Comparison of ENCODE assay signal across 9 cellular contexts in the genomic region with DNA sequence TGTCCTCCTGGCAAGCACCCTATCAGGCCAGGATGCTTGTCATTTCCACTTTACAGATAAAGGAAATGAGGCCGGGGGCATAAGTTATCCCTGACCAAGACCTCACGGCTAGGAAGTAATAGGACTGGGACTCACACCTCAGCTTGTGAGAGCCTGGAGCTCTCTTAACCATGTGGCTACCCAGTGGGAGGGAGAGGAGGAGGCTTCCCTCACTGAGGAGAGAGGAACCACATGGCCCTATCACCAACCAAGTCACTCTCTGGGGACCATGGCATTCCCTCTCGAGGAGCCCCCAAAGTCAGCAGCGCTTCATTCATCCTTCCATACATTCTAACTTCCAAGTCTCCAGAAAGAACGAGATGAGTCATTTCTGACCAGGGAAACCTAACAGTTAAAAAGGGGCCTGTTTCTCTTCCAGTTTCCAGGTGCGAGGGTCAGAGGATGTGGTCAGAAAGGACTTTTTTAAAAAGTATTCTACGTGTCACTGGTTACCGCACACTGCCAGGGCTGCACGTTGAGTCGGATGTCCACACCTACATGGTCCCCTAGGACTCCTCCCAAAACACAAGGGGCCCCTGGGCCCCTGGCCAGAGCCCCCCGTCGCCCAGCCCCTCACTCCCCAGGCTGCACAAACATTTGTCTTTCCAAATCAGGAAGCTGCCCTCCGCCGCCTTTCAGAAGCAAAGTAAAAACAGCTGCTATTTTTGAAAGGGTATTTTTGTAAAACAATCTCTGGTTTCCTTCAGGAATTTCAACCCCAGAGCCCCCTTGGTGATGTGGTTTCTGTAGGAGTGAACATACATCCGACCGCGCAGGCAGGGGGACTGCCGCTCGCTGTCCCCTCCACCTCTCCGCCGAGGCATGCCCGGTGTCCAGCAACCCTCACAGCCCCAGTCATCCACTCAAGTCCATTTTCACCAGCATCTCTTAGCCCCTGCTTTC.
A peak's percentile ranks its signal among the peaks of the same experiment; 100 is the strongest.
DNase-seq lines count a peak whose midpoint lies in the region; ATAC-seq and TF ChIP-seq lines count a peak whose summit lies in the region.
"Had no signal": no experiment of that assay in that cellular context is flagged by ENCODE, and none has a peak within 500 bp of the region (broad histone marks: within the 10 kb centered on the region; RNA-seq: fewer than 3 reads in every experiment).

No MANE protein-coding gene starts in this region.

- peak overlapping the region; percentile 93 for H3K27ac Mint-ChIP-seq in mesothelial cell of epicardium
- no peak overlapping the region for H3K27ac Mint-ChIP-seq in activated T-cell treated with anti-CD3 and anti-CD28 coated beads, Interleukin-2, amount 50 U/mL, for 24 hours

- ATAC-seq in GM18867 (IDR thresholded peaks at IDR 0.05; ENCODE audit: unreplicated experiment) = peak; percentile 63
- peak; percentile 85 for ATAC-seq in HG02588 (IDR thresholded peaks at IDR 0.05; ENCODE audit: unreplicated experiment)

- H3K27me3 Mint-ChIP-seq in mesothelial cell of epicardium (ENCODE audit: low read depth) = peaks cover 22% of the 10 kb centered on the region
- H3K27me3 Mint-ChIP-seq in activated T-cell treated with anti-CD3 and anti-CD28 coated beads, Interleukin-2, amount 50 U/mL, for 24 hours = peaks cover 17% of the 10 kb centered on the region

- H3K36me3 ChIP-seq in Peyer's patch = no peaks in the 10 kb centered on the region
- H3K36me3 ChIP-seq: adrenal gland had no signal

- peaks cover 0 to 16% (median 6%) of the 10 kb centered on the region in 4 donors for H3K4me1 ChIP-seq in Peyer's patch

- H3K27me3 ChIP-seq in Peyer's patch = no peaks in the 10 kb centered on the region
- H3K27me3 ChIP-seq: adrenal gland had no signal

- H3K9me3 Mint-ChIP-seq in mesothelial cell of epicardium = peaks cover 9% of the 10 kb centered on the region
- peaks cover 7% of the 10 kb centered on the region for H3K9me3 Mint-ChIP-seq in activated T-cell treated with anti-CD3 and anti-CD28 coated beads, Interleukin-2, amount 50 U/mL, for 24 hours

- no peak for TF ChIP-seq POLR2A in Peyer's patch (IDR thresholded peaks at IDR 0.05)

- H3K9me3 ChIP-seq in Peyer's patch = no peaks in the 10 kb centered on the region
- H3K9me3 ChIP-seq: adrenal gland had no signal

- no peak for TF ChIP-seq CTCF in Peyer's patch (IDR thresholded peaks at IDR 0.05)
- no peak for TF ChIP-seq CTCF in mesothelial cell of epicardium (IDR thresholded peaks at IDR 0.05; ENCODE audit: unreplicated experiment)

- peak overlapping the region in 1 of 4 donors; percentile 22 for H3K4me3 ChIP-seq in Peyer's patch

- H3K36me3 Mint-ChIP-seq in mesothelial cell of epicardium = no peaks in the 10 kb centered on the region
- no peaks in the 10 kb centered on the region for H3K36me3 Mint-ChIP-seq in activated T-cell treated with anti-CD3 and anti-CD28 coated beads, Interleukin-2, amount 50 U/mL, for 24 hours (ENCODE audit: low read depth)

- peak overlapping the region; percentile 21 for H3K4me3 Mint-ChIP-seq in mesothelial cell of epicardium
- no peak overlapping the region for H3K4me3 Mint-ChIP-seq in activated T-cell treated with anti-CD3 and anti-CD28 coated beads, Interleukin-2, amount 50 U/mL, for 24 hours

- peak in 2 of 3 donors; percentile 61 to 68 for DNase-seq in Peyer's patch
- no peak for DNase-seq in mesothelial cell of epicardium (ENCODE audit: low spot score in 2 of 2, unreplicated experiment in 2 of 2)
- DNase-seq in NCI-H2107 (lab: John Stamatoyannopoulos, UW) = no peak
- DNase-seq in NCI-H226 = no peak
- DNase-seq in activated T-cell treated with anti-CD3 and anti-CD28 coated beads, Interleukin-2, amount 50 U/mL, for 24 hours = no peak
- DNase-seq in iPS-NIHi11 (ENCODE audit: low spot score) = no peak

- peak overlapping the region in 2 of 4 donors; percentile 5 to 63 for H3K27ac ChIP-seq in Peyer's patch

- peaks cover 30% of the 10 kb centered on the region for H3K4me1 Mint-ChIP-seq in mesothelial cell of epicardium
- H3K4me1 Mint-ChIP-seq in activated T-cell treated with anti-CD3 and anti-CD28 coated beads, Interleukin-2, amount 50 U/mL, for 24 hours (ENCODE audit: low read depth) = no peaks in the 10 kb centered on the region

Comparison
In these comparisons a context has a peak if more than half of its experiments do, and no peak if none do; other contexts are left out.
1. DNase-seq: peak in Peyer's patch (2 of 3); none in mesothelial cell of epicardium (0 of 2), NCI-H2107 (single experiment), NCI-H226 (single experiment), activated T-cell treated with anti-CD3 and anti-CD28 coated beads, Interleukin-2, amount 50 U/mL, for 24 hours (single experiment) and iPS-NIHi11 (single experiment).